ENCODE assay signal across 22 cellular contexts in the genomic region with DNA sequence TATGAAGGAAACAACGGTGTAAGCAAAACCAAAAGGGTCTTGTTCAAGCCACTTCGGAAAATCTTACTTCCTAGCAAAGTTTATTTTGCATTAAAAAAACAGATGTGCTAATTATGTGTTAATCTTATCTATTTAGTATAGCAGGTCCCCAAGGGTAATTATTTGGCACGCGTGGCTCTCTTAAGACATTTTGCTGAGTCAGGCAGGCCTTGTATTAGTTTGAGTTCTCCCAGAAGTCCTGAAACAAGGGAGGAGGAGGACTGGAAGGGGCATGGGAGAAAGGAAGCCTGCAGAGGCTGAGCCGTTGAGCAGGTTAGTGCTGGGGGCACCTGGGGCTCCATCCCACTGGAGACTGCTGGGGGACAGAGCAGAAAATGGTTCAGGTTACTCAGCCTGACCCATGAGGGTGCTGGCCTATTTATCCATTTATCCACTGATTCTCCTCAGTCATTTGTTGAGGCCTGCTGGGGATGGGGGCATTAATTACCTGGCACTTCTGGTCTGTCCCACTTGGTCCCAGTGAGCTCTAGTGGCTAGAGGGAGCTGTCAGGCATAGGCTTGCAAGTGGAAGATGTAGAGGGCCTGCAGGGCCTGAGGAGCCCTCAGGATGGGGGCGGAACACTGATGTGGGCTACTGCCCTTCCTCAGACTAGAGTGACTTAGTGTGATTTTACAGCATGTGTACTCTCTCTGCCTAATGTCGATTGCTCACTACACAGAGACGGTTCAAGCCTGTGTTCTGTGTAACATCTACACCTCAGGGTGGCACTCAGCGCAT. TPM values are rescaled to one million over a fixed set of nuclear protein-coding genes. Genes with fewer than 3 reads are reported as not detected.
"Had no signal": no experiment of that assay in that cellular context is flagged by ENCODE, and none has a peak within 500 bp of the region (broad histone marks: within the 10 kb centered on the region; RNA-seq: fewer than 3 reads in every experiment).

No MANE protein-coding gene starts in this region.

- H3K9me3 ChIP-seq: left lung, thoracic aorta, upper lobe of left lung had no signal

- H3K36me3 Mint-ChIP-seq: activated naive CD4-positive, alpha-beta T cell treated with anti-CD3 and anti-CD28 coated beads, Interleukin-2, amount 50 U/mL, for 72 hours; immature natural killer cell; naive thymus-derived CD4-positive, alpha-beta T cell had no signal

- H3K4me3 Mint-ChIP-seq: activated CD4-positive, alpha-beta T cell treated with anti-CD3 and anti-CD28 coated beads, Interleukin-2, amount 10 ng/mL, durations not matched to agents 7 days and 5 days; activated CD8-positive, alpha-beta T cell treated with anti-CD3 and anti-CD28 coated beads, Interleukin-2, amount 10 ng/mL, durations not matched to agents 7 days and 5 days; activated T-cell treated with anti-CD3 and anti-CD28 coated beads, Interleukin-2, amount 50 U/mL, for 24 hours; activated T-helper 17 cell treated with anti-CD3 and anti-CD28 coated beads, Interleukin-2, amount 50 U/mL, for 72 hours; central memory CD8-positive, alpha-beta T cell; immature natural killer cell; naive thymus-derived CD4-positive, alpha-beta T cell had no signal

- H3K4me1 Mint-ChIP-seq: activated CD4-positive, alpha-beta T cell treated with anti-CD3 and anti-CD28 coated beads, Interleukin-2, amount 10 ng/mL, durations not matched to agents 7 days and 5 days; activated T-helper 17 cell treated with anti-CD3 and anti-CD28 coated beads, Interleukin-2, amount 50 U/mL, for 72 hours; central memory CD8-positive, alpha-beta T cell; immature natural killer cell; naive thymus-derived CD4-positive, alpha-beta T cell had no signal

- H3K27ac ChIP-seq: left lung, thoracic aorta, upper lobe of left lung, VCaP had no signal

- H3K4me1 ChIP-seq: left lung, upper lobe of left lung had no signal

- DNase-seq: activated CD4-positive, alpha-beta T cell treated with anti-CD3 and anti-CD28 coated beads, Interleukin-2, amount 10 ng/mL, durations not matched to agents 7 days and 5 days; activated CD4-positive, CD25-positive, alpha-beta regulatory T cell treated with anti-CD3 and anti-CD28 coated beads, Interleukin-2, amount 50 U/mL, for 72 hours; activated CD8-positive, alpha-beta T cell treated with anti-CD3 and anti-CD28 coated beads, Interleukin-2, amount 10 ng/mL, durations not matched to agents 7 days and 5 days; activated T-cell treated with anti-CD3 and anti-CD28 coated beads, Interleukin-2, amount 50 U/mL, for 24 hours; aorta; effector memory CD4-positive, alpha-beta T cell; foreskin melanocyte; immature natural killer cell; left lung; naive thymus-derived CD4-positive, alpha-beta T cell; retina; stimulated activated CD4-positive, alpha-beta T cell treated with anti-CD3 and anti-CD28 coated beads, Interleukin-2, amount 100 ng/mL, for 48 hours; stimulated activated naive CD4-positive, alpha-beta T cell treated with Interleukin-2 at 50 U/mL for 16 hours; upper lobe of left lung had no signal

- H3K27me3 ChIP-seq: left lung, upper lobe of left lung had no signal

- H3K36me3 ChIP-seq: left lung, thoracic aorta, upper lobe of left lung had no signal

- H3K9me3 Mint-ChIP-seq: activated CD4-positive, alpha-beta T cell treated with anti-CD3 and anti-CD28 coated beads, Interleukin-2, amount 10 ng/mL, durations not matched to agents 7 days and 5 days; activated naive CD4-positive, alpha-beta T cell treated with anti-CD3 and anti-CD28 coated beads, Interleukin-2, amount 50 U/mL, for 72 hours; activated T-cell treated with anti-CD3 and anti-CD28 coated beads, Interleukin-2, amount 50 U/mL, for 24 hours; activated T-helper 17 cell treated with anti-CD3 and anti-CD28 coated beads, Interleukin-2, amount 50 U/mL, for 72 hours; central memory CD8-positive, alpha-beta T cell; immature natural killer cell had no signal

- H3K4me3 ChIP-seq: left lung, lung, thoracic aorta, upper lobe of left lung had no signal

- H3K27ac Mint-ChIP-seq: activated CD4-positive, alpha-beta T cell treated with anti-CD3 and anti-CD28 coated beads, Interleukin-2, amount 10 ng/mL, durations not matched to agents 7 days and 5 days; activated CD8-positive, alpha-beta T cell treated with anti-CD3 and anti-CD28 coated beads, Interleukin-2, amount 10 ng/mL, durations not matched to agents 7 days and 5 days; activated naive CD4-positive, alpha-beta T cell treated with anti-CD3 and anti-CD28 coated beads, Interleukin-2, amount 50 U/mL, for 72 hours; activated T-cell treated with anti-CD3 and anti-CD28 coated beads, Interleukin-2, amount 50 U/mL, for 24 hours; activated T-helper 17 cell treated with anti-CD3 and anti-CD28 coated beads, Interleukin-2, amount 50 U/mL, for 72 hours; immature natural killer cell; naive thymus-derived CD4-positive, alpha-beta T cell; progenitor cell of endocrine pancreas had no signal

RNA-seq across cellular contexts. Expression of gene TMEM178B, which starts 45.1 kb away (rescaled TPM):
- total RNA-seq: endothelial cell of umbilical vein had no signal
- polyA plus RNA-seq: endothelial cell of umbilical vein; immature natural killer cell; naive thymus-derived CD4-positive, alpha-beta T cell had no signal
